Comparison of ENCODE assay signal across 6 cellular contexts in the genomic region with DNA sequence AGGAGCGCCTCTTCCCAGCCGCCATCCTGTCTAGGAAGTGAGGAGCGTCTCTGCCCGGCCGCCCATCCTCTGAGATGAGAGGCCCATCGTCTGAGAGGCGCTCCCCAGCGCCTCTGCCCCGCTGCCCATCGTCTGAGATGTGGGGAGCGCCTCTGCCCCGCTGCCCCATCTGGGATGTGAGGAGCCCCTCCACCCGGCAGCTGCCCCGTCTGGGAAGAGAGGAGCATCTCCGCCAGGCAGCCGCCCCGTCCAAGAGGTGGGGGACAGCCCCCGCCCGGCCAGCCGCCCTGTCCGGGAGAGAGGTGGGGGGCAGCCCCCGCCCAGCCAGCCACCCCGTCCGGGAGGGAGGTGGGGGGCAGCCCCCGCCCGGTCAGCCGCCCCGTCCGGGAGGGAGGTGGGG. TPM values are rescaled to one million over a fixed set of nuclear protein-coding genes. Genes with fewer than 3 reads are reported as not detected.
A peak's percentile ranks its signal among the peaks of the same experiment; 100 is the strongest.
DNase-seq lines count a peak whose midpoint lies in the region; ATAC-seq, FAIRE-seq and TF ChIP-seq lines count a peak whose summit lies in the region.
"Not testable (repeated sequence)": the region's sequence is repeated elsewhere in the genome, so short reads cannot be mapped to it uniquely, and the experiment has no call there.

No MANE protein-coding gene starts in this region.

- peak in 2 of 3 donors; percentile 54 to 61 for DNase-seq in right cardiac atrium
- DNase-seq in kidney, result peak; percentile 53
- DNase-seq in stimulated activated naive CD8-positive, alpha-beta T cell treated with anti-CD3 and anti-CD28 coated beads, Interleukin-15, amount 100 ng/mL, for 72 hours; testis: not testable (repeated sequence)
- peak; percentile 58 for DNase-seq in upper lobe of right lung

- H3K9me3 Mint-ChIP-seq in stimulated activated memory B cell treated with anti-CD40 and anti-IgM and Interleukin-4, amounts not matched to agents 10 μg/mL and 1 μg/mL and 100 μg/mL, for 72 hours, result not testable (repeated sequence)
- H3K9me3 Mint-ChIP-seq in stimulated activated naive CD8-positive, alpha-beta T cell treated with anti-CD3 and anti-CD28 coated beads, Interleukin-15, amount 100 ng/mL, for 72 hours, result peaks cover 18 to 30% of the 10 kb centered on the region in 2 donors

- H3K36me3 ChIP-seq in kidney (ENCODE audit: control insufficient read depth in 1 of 2, insufficient read depth in 2 of 2, low read length in 2 of 2); testis (ENCODE audit: low read depth, missing control alignments); upper lobe of right lung: not testable (repeated sequence)

- not testable (repeated sequence) for ATAC-seq in right cardiac atrium, upper lobe of right lung
- peak; percentile 55 for ATAC-seq in stimulated activated memory B cell treated with anti-CD40 and anti-IgM and Interleukin-4, amounts not matched to agents 10 μg/mL and 1 μg/mL and 100 μg/mL, for 72 hours
- peak; percentile 41 for ATAC-seq in stimulated activated naive CD8-positive, alpha-beta T cell treated with anti-CD3 and anti-CD28 coated beads, Interleukin-15, amount 100 ng/mL, for 72 hours

- not testable (repeated sequence) for H3K9ac ChIP-seq in kidney (ENCODE audit: low read length in 2 of 2)

- H3K27ac Mint-ChIP-seq in stimulated activated memory B cell treated with anti-CD40 and anti-IgM and Interleukin-4, amounts not matched to agents 10 μg/mL and 1 μg/mL and 100 μg/mL, for 72 hours; stimulated activated naive CD8-positive, alpha-beta T cell treated with anti-CD3 and anti-CD28 coated beads, Interleukin-15, amount 100 ng/mL, for 72 hours: not testable (repeated sequence)

- intact Hi-C loops in right cardiac atrium (cut with DNase I); kidney (cut with DNase I); testis (cut with DNase I; ENCODE audit: low total_unique reads); upper lobe of right lung (cut with DNase I): not testable (repeated sequence)

- not testable (repeated sequence) for H3K4me3 ChIP-seq in right cardiac atrium (ENCODE audit: low read length); kidney (ENCODE audit: low read length in 2 of 2); upper lobe of right lung
- H3K4me3 ChIP-seq in testis, result peak overlapping the region; percentile 10 to 27

- not testable (repeated sequence) for FAIRE-seq in kidney (lab: Jason Lieb, UNC)

- not testable (repeated sequence) for TF ChIP-seq CTCF in kidney (IDR thresholded peaks at IDR 0.05; ENCODE audit: borderline replicate concordance, extremely low read depth, insufficient read depth); testis (IDR thresholded peaks at IDR 0.05); upper lobe of right lung (IDR thresholded peaks at IDR 0.05)

- not testable (repeated sequence) for H3K4me1 ChIP-seq in right cardiac atrium (ENCODE audit: control insufficient read depth, insufficient read depth, low read length); kidney (ENCODE audit: control insufficient read depth in 1 of 2, insufficient read depth in 1 of 2, low read depth in 1 of 2, low read length in 2 of 2); testis; upper lobe of right lung

- H3K27me3 Mint-ChIP-seq in stimulated activated memory B cell treated with anti-CD40 and anti-IgM and Interleukin-4, amounts not matched to agents 10 μg/mL and 1 μg/mL and 100 μg/mL, for 72 hours; stimulated activated naive CD8-positive, alpha-beta T cell treated with anti-CD3 and anti-CD28 coated beads, Interleukin-15, amount 100 ng/mL, for 72 hours: not testable (repeated sequence)

- WGBS in right cardiac atrium, result 97% methylated on average over 29 of the region's 29 CpGs
- WGBS in testis, 2 donors, result 80 to 86% methylated on average over 1 to 21 of the region's 29 CpGs

- H3K4me1 Mint-ChIP-seq in stimulated activated memory B cell treated with anti-CD40 and anti-IgM and Interleukin-4, amounts not matched to agents 10 μg/mL and 1 μg/mL and 100 μg/mL, for 72 hours, result peaks cover 24% of the 10 kb centered on the region
- peaks cover 25% of the 10 kb centered on the region for H3K4me1 Mint-ChIP-seq in stimulated activated naive CD8-positive, alpha-beta T cell treated with anti-CD3 and anti-CD28 coated beads, Interleukin-15, amount 100 ng/mL, for 72 hours

- not testable (repeated sequence) for H3K27ac ChIP-seq in right cardiac atrium (ENCODE audit: low read length); kidney (ENCODE audit: low read depth in 2 of 2, low read length in 2 of 2); testis; upper lobe of right lung

- H3K36me3 Mint-ChIP-seq in stimulated activated memory B cell treated with anti-CD40 and anti-IgM and Interleukin-4, amounts not matched to agents 10 μg/mL and 1 μg/mL and 100 μg/mL, for 72 hours, result not testable (repeated sequence)

- H3K27me3 ChIP-seq in right cardiac atrium (ENCODE audit: control insufficient read depth, insufficient read depth); testis; upper lobe of right lung: not testable (repeated sequence)

- H3K4me3 Mint-ChIP-seq in stimulated activated memory B cell treated with anti-CD40 and anti-IgM and Interleukin-4, amounts not matched to agents 10 μg/mL and 1 μg/mL and 100 μg/mL, for 72 hours; stimulated activated naive CD8-positive, alpha-beta T cell treated with anti-CD3 and anti-CD28 coated beads, Interleukin-15, amount 100 ng/mL, for 72 hours: not testable (repeated sequence)

- not testable (repeated sequence) for H3K9me3 ChIP-seq in right cardiac atrium (ENCODE audit: control insufficient read depth, low read length); kidney (ENCODE audit: control insufficient read depth in 1 of 2, low read length in 2 of 2); testis; upper lobe of right lung

- TF ChIP-seq POLR2A in testis (IDR thresholded peaks at IDR 0.05), result not testable (repeated sequence)

RNA-seq across cellular contexts. Expression of a gene that starts 7.8 kb away (rescaled TPM):
- total RNA-seq in right cardiac atrium, result 10 to 100 TPM; 29.9 to 38.7 (median 31.7) TPM
- 36.1 TPM for polyA plus RNA-seq in right cardiac atrium
- 28.6 TPM for total RNA-seq in kidney
- 36.5 TPM for polyA plus RNA-seq in kidney (ENCODE audit: insufficient read depth, low read depth, low replicate concordance)
- total RNA-seq in testis, result 10 to 100 TPM; 36.2 to 42.5 TPM
- 25.9 TPM for polyA plus RNA-seq in testis (ENCODE audit: insufficient read depth, low read depth, low replicate concordance)
- total RNA-seq in upper lobe of right lung, result 32.3 TPM

RNA-seq across cellular contexts. Expression of a gene that starts 21.0 kb away (rescaled TPM):
- total RNA-seq in right cardiac atrium, result 10 to 100 TPM in 3 of 4 donors, 1 to 10 TPM in 1; 9.2 to 12.0 (median 11.0) TPM
- polyA plus RNA-seq in right cardiac atrium, result 2.5 TPM
- total RNA-seq in kidney, result 12.4 TPM
- 3.4 TPM for polyA plus RNA-seq in kidney (ENCODE audit: insufficient read depth, low read depth, low replicate concordance)
- total RNA-seq in testis, result 10 to 100 TPM; 20.3 to 32.8 TPM
- 22.1 TPM for polyA plus RNA-seq in testis (ENCODE audit: insufficient read depth, low read depth, low replicate concordance)
- 10.7 TPM for total RNA-seq in upper lobe of right lung
